29 cellular contexts compared by ENCODE assay signal in genomic region chr2:69597843-69598610, GRCh38. TPM values are rescaled to one million over a fixed set of nuclear protein-coding genes. Genes with fewer than 3 reads are reported as not detected.
DNase-seq lines count a peak whose midpoint lies in the region; ATAC-seq and TF ChIP-seq lines count a peak whose summit lies in the region.
"Had no signal": no experiment of that assay in that cellular context is flagged by ENCODE, and none has a peak within 500 bp of the region (broad histone marks: within the 10 kb centered on the region; RNA-seq: fewer than 3 reads in every experiment).

No MANE protein-coding gene starts in this region.

- no peak for ATAC-seq in activated CD8-positive, alpha-beta memory T cell treated with anti-CD3 and anti-CD28 coated beads, Interleukin-2, amount 10 ng/mL, durations not matched to agents 7 days and 5 days
- ATAC-seq in HG03196 (IDR thresholded peaks at IDR 0.05; ENCODE audit: unreplicated experiment) (no peak), HG02763 (IDR thresholded peaks at IDR 0.05; ENCODE audit: unreplicated experiment) (no peak)
- ATAC-seq: HCT116, Right ventricle myocardium inferior, SK-N-SH treated with all-trans-retinoic acid at 6 μM for 48 hours had no signal

- peaks cover 70% of the 10 kb centered on the region for H3K4me1 Mint-ChIP-seq in activated CD8-positive, alpha-beta memory T cell treated with anti-CD3 and anti-CD28 coated beads, Interleukin-2, amount 10 ng/mL, durations not matched to agents 7 days and 5 days
- H3K4me1 Mint-ChIP-seq in CD4-positive, alpha-beta memory T cell: peaks cover 62 to 88% (median 74%) of the 10 kb centered on the region in 4 donors
- peaks cover 46% of the 10 kb centered on the region for H3K4me1 Mint-ChIP-seq in HFFc6 (ENCODE audit: low read depth)
- H3K4me1 Mint-ChIP-seq in immature natural killer cell: peaks cover 72 to 93% of the 10 kb centered on the region in 2 donors

- peak overlapping the region; percentile 24 for H3K4me3 Mint-ChIP-seq in activated CD8-positive, alpha-beta memory T cell treated with anti-CD3 and anti-CD28 coated beads, Interleukin-2, amount 10 ng/mL, durations not matched to agents 7 days and 5 days
- peak overlapping the region in 6 of 8 donors; percentile 47 to 75 (median 64) for H3K4me3 Mint-ChIP-seq in CD4-positive, alpha-beta memory T cell
- no peak overlapping the region for H3K4me3 Mint-ChIP-seq in HFFc6
- H3K4me3 Mint-ChIP-seq in immature natural killer cell: peak overlapping the region in 4 of 5 donors; percentile 59 to 74 (median 66)

- no peak for TF ChIP-seq CTCF in HFFc6 (IDR thresholded peaks at IDR 0.05)

- no peaks in the 10 kb centered on the region for H3K9me3 Mint-ChIP-seq in activated CD8-positive, alpha-beta memory T cell treated with anti-CD3 and anti-CD28 coated beads, Interleukin-2, amount 10 ng/mL, durations not matched to agents 7 days and 5 days (ENCODE audit: low read depth)
- H3K9me3 Mint-ChIP-seq in CD4-positive, alpha-beta memory T cell: no peaks in the 10 kb centered on the region
- no peaks in the 10 kb centered on the region for H3K9me3 Mint-ChIP-seq in HFFc6
- H3K9me3 Mint-ChIP-seq in immature natural killer cell: no peaks in the 10 kb centered on the region
- H3K9me3 Mint-ChIP-seq: T-helper 2 cell treated with Interferon-gamma antibody and Interleukin-4, amounts not matched to agents 5 μg/mL and 100 μg/mL, for 36 hours had no signal

- intact Hi-C loops in CD4-positive, alpha-beta memory T cell (cut with micrococcal nuclease): no loop called here

- no peak for DNase-seq in activated CD8-positive, alpha-beta memory T cell treated with anti-CD3 and anti-CD28 coated beads, Interleukin-2, amount 10 ng/mL, durations not matched to agents 7 days and 5 days
- DNase-seq in activated CD8-positive, alpha-beta memory T cell treated with anti-CD3 and anti-CD28 coated beads, Interleukin-2, amount 50 U/mL, for 48 hours: no peak
- DNase-seq in CD4-positive, alpha-beta memory T cell: no peak
- no peak for DNase-seq in HFFc6
- no peak for DNase-seq in immature natural killer cell
- no peak for DNase-seq in NK-92 (lab: John Stamatoyannopoulos, UW; ENCODE audit: unreplicated experiment)
- DNase-seq: activated CD4-positive, alpha-beta T cell treated with anti-CD3 and anti-CD28 coated beads for 4 hours; activated CD8-positive, alpha-beta memory T cell treated with anti-CD3 and anti-CD28 coated beads, Interleukin-2, amount 50 U/mL, for 4 hours; anterior cingulate cortex; colonic mucosa; effector CD8-positive, alpha-beta T cell; GF-D8; glutamatergic neuron; kidney; NCI-H1092; NCI-H1694 treated with DMSO at 0.1 percent for 48 hours; NCI-H2171; NCI-H524; NK-92 treated with Interleukin-12 subunit alpha and Interleukin-12 subunit beta, amount 100 ng/mL, for 24 hours; PC-9; small intestine; stimulated activated CD4-positive, alpha-beta T cell treated with anti-CD3 and anti-CD28 coated beads, Interleukin-1b, Interleukin-23, amount 100 ng/mL, for 48 hours; trophoblast cell had no signal

- no peak overlapping the region for H3K4me3 ChIP-seq in CD4-positive, alpha-beta memory T cell (ENCODE audit: low read length in 2 of 2)
- H3K4me3 ChIP-seq: colonic mucosa, PC-9 had no signal

- H3K27ac Mint-ChIP-seq in activated CD8-positive, alpha-beta memory T cell treated with anti-CD3 and anti-CD28 coated beads, Interleukin-2, amount 10 ng/mL, durations not matched to agents 7 days and 5 days: no peak overlapping the region
- H3K27ac Mint-ChIP-seq in CD4-positive, alpha-beta memory T cell: peak overlapping the region; percentile 46 to 85 (median 78)
- H3K27ac Mint-ChIP-seq in HFFc6 (peak overlapping the region; percentile 11; the same call in 1 of the 2 replicates), immature natural killer cell (peak overlapping the region in 5 of 6 donors; percentile 36 to 81 (median 55))

- H3K27ac ChIP-seq in CD4-positive, alpha-beta memory T cell (ENCODE audit: low read depth, low read length): no peak overlapping the region
- H3K27ac ChIP-seq: colonic mucosa, PC-9 had no signal

- no peaks in the 10 kb centered on the region for H3K27me3 Mint-ChIP-seq in activated CD8-positive, alpha-beta memory T cell treated with anti-CD3 and anti-CD28 coated beads, Interleukin-2, amount 10 ng/mL, durations not matched to agents 7 days and 5 days
- no peaks in the 10 kb centered on the region for H3K27me3 Mint-ChIP-seq in CD4-positive, alpha-beta memory T cell
- no peaks in the 10 kb centered on the region for H3K27me3 Mint-ChIP-seq in HFFc6 (ENCODE audit: insufficient read depth)
- H3K27me3 Mint-ChIP-seq in immature natural killer cell (ENCODE audit: low read depth in 3 of 3): no peaks in the 10 kb centered on the region

- peaks cover 45% of the 10 kb centered on the region for H3K36me3 Mint-ChIP-seq in activated CD8-positive, alpha-beta memory T cell treated with anti-CD3 and anti-CD28 coated beads, Interleukin-2, amount 10 ng/mL, durations not matched to agents 7 days and 5 days
- H3K36me3 Mint-ChIP-seq in CD4-positive, alpha-beta memory T cell: peaks cover 3 to 47% of the 10 kb centered on the region in 2 donors
- H3K36me3 Mint-ChIP-seq in HFFc6 (ENCODE audit: low read depth) (peaks cover 14% of the 10 kb centered on the region; the same call in 1 of the 2 replicates), immature natural killer cell (peaks cover 0 to 3% (median 0%) of the 10 kb centered on the region in 3 donors)

- no peaks in the 10 kb centered on the region for H3K27me3 ChIP-seq in CD4-positive, alpha-beta memory T cell (ENCODE audit: insufficient read depth, low read length)
- H3K27me3 ChIP-seq: colonic mucosa had no signal

- H3K9me3 ChIP-seq in CD4-positive, alpha-beta memory T cell (ENCODE audit: control insufficient read depth in 1 of 2, low read length in 2 of 2): no peaks in the 10 kb centered on the region
- H3K9me3 ChIP-seq: colonic mucosa had no signal

- CTCF ChIA-PET in activated CD8-positive, alpha-beta memory T cell treated with anti-CD3 and anti-CD28 coated beads, Interleukin-2, amount 10 ng/mL, durations not matched to agents 7 days and 5 days (lab: Charles Lee): interaction anchor here (1.5 to 3.8 kb wide), 3 partner anchors 13 to 33 kb away, joined by 5 to 15 read pairs (median 9); no protein-coding TSS in a partner anchor
- CTCF ChIA-PET in CD4-positive, alpha-beta memory T cell (lab: Charles Lee; ENCODE audit: partially characterized antibody): interaction anchor here (0.8 to 2.4 kb wide), 5 partner anchors 10 to 34 kb away, joined by 3 to 10 read pairs (median 6); no protein-coding TSS in a partner anchor

- H3K36me3 ChIP-seq in CD4-positive, alpha-beta memory T cell (ENCODE audit: insufficient read depth, low read length): no peaks in the 10 kb centered on the region
- H3K36me3 ChIP-seq: colonic mucosa had no signal

- peaks cover 86% of the 10 kb centered on the region for H3K4me1 ChIP-seq in CD4-positive, alpha-beta memory T cell (ENCODE audit: insufficient read depth, low read length)
- H3K4me1 ChIP-seq: colonic mucosa had no signal

- POLR2A ChIA-PET in CD4-positive, alpha-beta memory T cell (lab: Charles Lee; ENCODE audit: partially characterized antibody): interaction anchor here (1.3 to 1.4 kb wide), 5 partner anchors 11 to 95 kb away, joined by 3 to 5 read pairs (median 4); partner anchors contain the start of gene AAK1

RNA-seq across cellular contexts. Expression of gene AAK1, which starts 45.5 kb away (rescaled TPM):
- 10 to 100 TPM; 94.0 to 99.5 TPM for total RNA-seq in activated CD8-positive, alpha-beta memory T cell treated with anti-CD3 and anti-CD28 coated beads, Interleukin-2, amount 10 ng/mL, durations not matched to agents 7 days and 5 days
- 100 to 1,000 TPM; 220 to 225 TPM for total RNA-seq in CD4-positive, alpha-beta memory T cell
- polyA plus RNA-seq in CD4-positive, alpha-beta memory T cell: 100 to 1,000 TPM in 1 of 2 donors, 10 to 100 TPM in 1; 27.6 to 129 TPM
- 100 to 1,000 TPM in 5 of 6 experiments, 10 to 100 TPM in 1; 96.6 to 123 (median 108) TPM for total RNA-seq in HFFc6 (2021; fragmentation: NEBNext Ultra II Directional; extraction: Animal tissue kit (Norgen Biotek cat#: 25700))
- 100 to 1,000 TPM in 1 of 3 donors, 10 to 100 TPM in 2; 23.1 to 121 (median 38.2) TPM for polyA plus RNA-seq in immature natural killer cell
